ENCODE assay signal across 22 cellular contexts in genomic region chr9:68947842-68948569, GRCh38.
DNase-seq lines count a peak whose midpoint lies in the region; ATAC-seq lines count a peak whose summit lies in the region.
"Had no signal": no experiment of that assay in that cellular context is flagged by ENCODE, and none has a peak within 500 bp of the region (broad histone marks: within the 10 kb centered on the region; RNA-seq: fewer than 3 reads in every experiment).

No MANE protein-coding gene starts in this region.

- H3K23ac ChIP-seq in neuronal stem cell (ENCODE audit: low read depth, low read length, poor library complexity): no peak overlapping the region

- H3K79me1 ChIP-seq in neuronal stem cell (ENCODE audit: low read depth, low read length): no peaks in the 10 kb centered on the region

- no peaks in the 10 kb centered on the region for H3K9me3 Mint-ChIP-seq in activated CD4-positive, alpha-beta T cell treated with anti-CD3 and anti-CD28 coated beads, Interleukin-2, amount 10 ng/mL, durations not matched to agents 24 days and 14 days
- no peaks in the 10 kb centered on the region for H3K9me3 Mint-ChIP-seq in activated T-helper 17 cell treated with anti-CD3 and anti-CD28 coated beads, Interleukin-2, amount 50 U/mL, for 72 hours
- H3K9me3 Mint-ChIP-seq: nephron, T-cell had no signal

- WGBS in neuronal stem cell (ENCODE audit: extremely low coverage in 2 of 2, insufficient read length in 2 of 2, insufficient replicate concordance in 1 of 2), 2 donors: no CpG with 5 or more reads among the region's 3 CpGs

- H3K4me2 ChIP-seq in neuronal stem cell (ENCODE audit: insufficient read depth, low read length, poor library complexity, severe bottlenecking): no peak overlapping the region
- H3K4me2 ChIP-seq: smooth muscle cell had no signal

- H3K27me3 Mint-ChIP-seq in activated CD4-positive, alpha-beta T cell treated with anti-CD3 and anti-CD28 coated beads, Interleukin-2, amount 10 ng/mL, durations not matched to agents 24 days and 14 days: no peaks in the 10 kb centered on the region
- H3K27me3 Mint-ChIP-seq in activated T-helper 17 cell treated with anti-CD3 and anti-CD28 coated beads, Interleukin-2, amount 50 U/mL, for 72 hours: peaks cover 20% of the 10 kb centered on the region

- H3K9ac ChIP-seq in HUES48 (ENCODE audit: low read depth, low read length) (no peak overlapping the region), neuronal stem cell (ENCODE audit: low read depth, low read length, poor library complexity) (no peak overlapping the region)

- peak; percentile 87 for ATAC-seq in activated T-helper 17 cell treated with anti-CD3 and anti-CD28 coated beads, Interleukin-2, amount 50 U/mL, for 72 hours (replicated peaks)
- ATAC-seq in HG02852 (IDR thresholded peaks at IDR 0.05; ENCODE audit: unreplicated experiment): no peak
- ATAC-seq in Right ventricle myocardium superior (ENCODE audit: poor library complexity): no peak
- ATAC-seq: HepG2, T-cell had no signal

- no peak overlapping the region for H4K91ac ChIP-seq in neuronal stem cell (ENCODE audit: low read depth, low read length, poor library complexity)

- H2AK5ac ChIP-seq in neuronal stem cell (ENCODE audit: low read depth, low read length): peak overlapping the region; percentile 40

- H2AFZ ChIP-seq in neuronal stem cell (ENCODE audit: low read length): no peak overlapping the region

- no peaks in the 10 kb centered on the region for H3K36me3 ChIP-seq in HUES48 (ENCODE audit: control insufficient read depth, insufficient read depth, low read length)
- peaks cover 0 to 76% of the 10 kb centered on the region in 2 donors for H3K36me3 ChIP-seq in neuronal stem cell (replicated peaks in 1 of 2; ENCODE audit: control insufficient read depth in 2 of 2, insufficient read depth in 2 of 2, low read length in 2 of 2)
- H3K36me3 ChIP-seq: prostate gland, transverse colon had no signal

- H3K4ac ChIP-seq in neuronal stem cell (ENCODE audit: low read length): no peak overlapping the region

- H3K4me1 ChIP-seq in HUES48 (ENCODE audit: control insufficient read depth, insufficient read depth, low read length): peaks cover 52% of the 10 kb centered on the region
- H3K4me1 ChIP-seq in neuronal stem cell (ENCODE audit: control insufficient read depth in 2 of 2, insufficient read depth in 1 of 2, low read depth in 1 of 2, low read length in 2 of 2): peaks cover 0 to 3% of the 10 kb centered on the region in 2 donors
- H3K4me1 ChIP-seq: prostate gland, transverse colon had no signal

- H2BK12ac ChIP-seq in neuronal stem cell (ENCODE audit: low read length): no peak overlapping the region

- no peak overlapping the region for H4K8ac ChIP-seq in neuronal stem cell (ENCODE audit: low read depth, low read length)

- no peak overlapping the region for H3K14ac ChIP-seq in neuronal stem cell (ENCODE audit: low read length)

- H3K27ac ChIP-seq in HUES48 (ENCODE audit: low read depth, low read length) (peak overlapping the region; percentile 82), neuronal stem cell (replicated peaks; ENCODE audit: low read length) (no peak overlapping the region)
- H3K27ac ChIP-seq: prostate gland, VCaP had no signal

- peaks cover 11% of the 10 kb centered on the region for H3K36me3 Mint-ChIP-seq in activated CD4-positive, alpha-beta T cell treated with anti-CD3 and anti-CD28 coated beads, Interleukin-2, amount 10 ng/mL, durations not matched to agents 24 days and 14 days (ENCODE audit: low read depth)
- no peaks in the 10 kb centered on the region for H3K36me3 Mint-ChIP-seq in activated T-helper 17 cell treated with anti-CD3 and anti-CD28 coated beads, Interleukin-2, amount 50 U/mL, for 72 hours (ENCODE audit: low read depth)
- H3K36me3 Mint-ChIP-seq: T-cell had no signal

- H3K27ac Mint-ChIP-seq in activated CD4-positive, alpha-beta T cell treated with anti-CD3 and anti-CD28 coated beads, Interleukin-2, amount 10 ng/mL, durations not matched to agents 24 days and 14 days: peak overlapping the region; percentile 89
- peak overlapping the region; percentile 76 for H3K27ac Mint-ChIP-seq in activated T-helper 17 cell treated with anti-CD3 and anti-CD28 coated beads, Interleukin-2, amount 50 U/mL, for 72 hours
- H3K27ac Mint-ChIP-seq: T-cell had no signal

- no peak overlapping the region for H3K4me3 ChIP-seq in HUES48 (ENCODE audit: low read depth, low read length)
- H3K4me3 ChIP-seq in neuronal stem cell (ENCODE audit: low read length in 2 of 2): no peak overlapping the region
- H3K4me3 ChIP-seq: prostate gland, smooth muscle cell, transverse colon had no signal

- H3K9me3 ChIP-seq in HUES48 (ENCODE audit: control insufficient read depth, insufficient read depth, low read length): no peaks in the 10 kb centered on the region
- H3K9me3 ChIP-seq in neuronal stem cell (replicated peaks in 1 of 2; ENCODE audit: control insufficient read depth in 2 of 2, insufficient read depth in 1 of 2, low read depth in 1 of 2, low read length in 2 of 2): no peaks in the 10 kb centered on the region
- H3K9me3 ChIP-seq: prostate gland, transverse colon had no signal

- no peak overlapping the region for H2BK120ac ChIP-seq in neuronal stem cell (ENCODE audit: low read depth, low read length)

- peak overlapping the region; percentile 32 for H3K4me3 Mint-ChIP-seq in activated CD4-positive, alpha-beta T cell treated with anti-CD3 and anti-CD28 coated beads, Interleukin-2, amount 10 ng/mL, durations not matched to agents 24 days and 14 days
- H3K4me3 Mint-ChIP-seq in activated T-helper 17 cell treated with anti-CD3 and anti-CD28 coated beads, Interleukin-2, amount 50 U/mL, for 72 hours: peak overlapping the region; percentile 20
- H3K4me3 Mint-ChIP-seq: nephron, T-cell had no signal

- no peak overlapping the region for H2BK5ac ChIP-seq in neuronal stem cell (ENCODE audit: low read length)

- intact Hi-C loops in activated CD4-positive, alpha-beta T cell treated with anti-CD3 and anti-CD28 coated beads, Interleukin-2, amount 10 ng/mL, durations not matched to agents 24 days and 14 days (cut with micrococcal nuclease): loop anchor here (1.0 to 2.0 kb wide), 7 partner anchors 26 to 295 kb away; no protein-coding TSS in a partner anchor
- intact Hi-C loops in Right ventricle myocardium superior (cut with DNase I): loop anchor here (10.0 kb wide), 1 partner anchor 223 kb away; no protein-coding TSS in a partner anchor

- H2BK15ac ChIP-seq in neuronal stem cell (ENCODE audit: low read length): no peak overlapping the region

- H3K18ac ChIP-seq in neuronal stem cell (ENCODE audit: low read length): no peak overlapping the region

- DNase-seq in activated CD4-positive, alpha-beta T cell treated with anti-CD3 and anti-CD28 coated beads, Interleukin-2, amount 10 ng/mL, durations not matched to agents 24 days and 14 days: no peak
- DNase-seq in activated CD4-positive, alpha-beta T cell treated with anti-CD3 and anti-CD28 coated beads, Interleukin-2, amount 50 U/mL, for 1 hour: no peak
- DNase-seq in neuronal stem cell (ENCODE audit: low spot score) (no peak), iPS-NIHi7 (ENCODE audit: extremely low spot score) (no peak), Right ventricle myocardium superior (no peak)
- DNase-seq: activated CD8-positive, alpha-beta memory T cell treated with anti-CD3 and anti-CD28 coated beads, Interleukin-2, amount 50 U/mL, for 4 hours; C1 segment of cervical spinal cord; cortex of kidney; hippocampal formation; kidney glomerular epithelial cell; NCI-H187; SHP77 treated with DMSO at 0.1 percent for 48 hours; T-cell; transverse colon had no signal

- H3K27me3 ChIP-seq in HUES48 (ENCODE audit: control insufficient read depth, insufficient read depth, low read length) (no peaks in the 10 kb centered on the region), neuronal stem cell (ENCODE audit: control insufficient read depth in 3 of 3, insufficient read depth in 3 of 3, low read depth in 1 of 3, low read length in 3 of 3) (no peaks in the 10 kb centered on the region)
- H3K27me3 ChIP-seq: transverse colon had no signal

- H3K4me1 Mint-ChIP-seq in activated CD4-positive, alpha-beta T cell treated with anti-CD3 and anti-CD28 coated beads, Interleukin-2, amount 10 ng/mL, durations not matched to agents 24 days and 14 days: peaks cover 56% of the 10 kb centered on the region
- peaks cover 23% of the 10 kb centered on the region for H3K4me1 Mint-ChIP-seq in activated T-helper 17 cell treated with anti-CD3 and anti-CD28 coated beads, Interleukin-2, amount 50 U/mL, for 72 hours
